ENCODE assay signal across 19 cellular contexts in genomic region chr2:215851091-215851490, GRCh38.
DNase-seq lines count a peak whose midpoint lies in the region; ATAC-seq, FAIRE-seq and TF ChIP-seq lines count a peak whose summit lies in the region.
"Had no signal": no experiment of that assay in that cellular context is flagged by ENCODE, and none has a peak within 500 bp of the region (broad histone marks: within the 10 kb centered on the region; RNA-seq: fewer than 3 reads in every experiment).

No MANE protein-coding gene starts in this region.

- H3K9me3 Mint-ChIP-seq in CD8-positive, alpha-beta T cell, result peaks cover 4% of the 10 kb centered on the region
- H3K9me3 Mint-ChIP-seq: immature natural killer cell had no signal

- H3K9me3 ChIP-seq in adipocyte (ENCODE audit: control insufficient read depth, low read length), result peaks cover 3% of the 10 kb centered on the region
- no peaks in the 10 kb centered on the region for H3K9me3 ChIP-seq in CD8-positive, alpha-beta T cell (ENCODE audit: low read length)

- intact Hi-C loops in CD8-positive, alpha-beta T cell (cut with DNase I, micrococcal nuclease), result no loop called here

- no peaks in the 10 kb centered on the region for H3K36me3 ChIP-seq in adipocyte (ENCODE audit: control insufficient read depth, insufficient read depth, low read length, severe bottlenecking)
- no peaks in the 10 kb centered on the region for H3K36me3 ChIP-seq in CD8-positive, alpha-beta T cell (ENCODE audit: insufficient read depth, low read length)
- H3K36me3 ChIP-seq: transverse colon had no signal

- peaks cover 2% of the 10 kb centered on the region for H3K27me3 Mint-ChIP-seq in CD8-positive, alpha-beta T cell (ENCODE audit: low read depth)
- H3K27me3 Mint-ChIP-seq: activated naive CD4-positive, alpha-beta T cell treated with anti-CD3 and anti-CD28 coated beads, Interleukin-2, amount 50 U/mL, for 24 hours had no signal

- no peak for ATAC-seq in CD8-positive, alpha-beta T cell
- ATAC-seq: esophagus mucosa had no signal

- H3K4me3 Mint-ChIP-seq in CD8-positive, alpha-beta T cell, result no peak overlapping the region
- H3K4me3 Mint-ChIP-seq: activated B cell treated with CpG ODN at 0.5 μM for 24 hours; activated naive CD4-positive, alpha-beta T cell treated with anti-CD3 and anti-CD28 coated beads, Interleukin-2, amount 50 U/mL, for 24 hours; CD14-positive monocyte; immature natural killer cell had no signal

- no peaks in the 10 kb centered on the region for H3K27me3 ChIP-seq in adipocyte (replicated peaks; ENCODE audit: control insufficient read depth, insufficient read depth, low read length)
- H3K27me3 ChIP-seq in CD8-positive, alpha-beta T cell (ENCODE audit: insufficient read depth, low read length), result no peaks in the 10 kb centered on the region
- H3K27me3 ChIP-seq: transverse colon had no signal

- TF ChIP-seq CTCF in fibroblast of pulmonary artery (IDR thresholded peaks at IDR 0.05; ENCODE audit: low read length, missing control alignments), result no peak
- TF ChIP-seq CTCF in CD8-positive, alpha-beta T cell (IDR thresholded peaks at IDR 0.05), result no peak

- no peak overlapping the region for H3K27ac ChIP-seq in CD8-positive, alpha-beta T cell (ENCODE audit: low read depth, low read length)

- H3K4me1 ChIP-seq in adipocyte (ENCODE audit: control insufficient read depth, insufficient read depth, low read length), result peaks cover 23% of the 10 kb centered on the region
- no peaks in the 10 kb centered on the region for H3K4me1 ChIP-seq in CD8-positive, alpha-beta T cell (ENCODE audit: insufficient read depth, low read length)

- no peaks in the 10 kb centered on the region for H3K4me1 Mint-ChIP-seq in CD8-positive, alpha-beta T cell (ENCODE audit: low read depth)
- H3K4me1 Mint-ChIP-seq: activated naive CD4-positive, alpha-beta T cell treated with anti-CD3 and anti-CD28 coated beads, Interleukin-2, amount 50 U/mL, for 24 hours; immature natural killer cell had no signal

- CTCF ChIA-PET in CD8-positive, alpha-beta T cell (lab: Charles Lee), result interaction anchor here (1.4 kb wide), 1 partner anchor 9 kb away, joined by 3 read pairs; no protein-coding TSS in a partner anchor

- H3K36me3 Mint-ChIP-seq in CD8-positive, alpha-beta T cell, result no peaks in the 10 kb centered on the region
- H3K36me3 Mint-ChIP-seq: activated naive CD4-positive, alpha-beta T cell treated with anti-CD3 and anti-CD28 coated beads, Interleukin-2, amount 50 U/mL, for 24 hours; immature natural killer cell had no signal

- no peak for FAIRE-seq in frontal cortex (lab: Jason Lieb, UNC)
- FAIRE-seq: GM19239 had no signal

- POLR2A ChIA-PET in CD8-positive, alpha-beta T cell (lab: Charles Lee), result no interaction called here

- peak; percentile 60 for DNase-seq in GM03348 (ENCODE audit: low spot score)
- DNase-seq in adipocyte (ENCODE audit: low read depth), result peak; percentile 61
- peak; percentile 51 for DNase-seq in fibroblast of pulmonary artery (ENCODE audit: low read depth)
- DNase-seq in renal cortical epithelial cell (ENCODE audit: low read depth), result peak; percentile 44
- no peak for DNase-seq in 8988T
- no peak for DNase-seq in frontal cortex (ENCODE audit: low spot score in 2 of 2)
- DNase-seq in CD8-positive, alpha-beta T cell, result no peak
- DNase-seq in DMS 273 (lab: John Stamatoyannopoulos, UW; ENCODE audit: unreplicated experiment), result no peak
- DNase-seq: activated B cell treated with CpG ODN at 0.5 μM for 24 hours; activated CD8-positive, alpha-beta memory T cell treated with anti-CD3 and anti-CD28 coated beads, Interleukin-2, amount 50 U/mL, for 4 hours; cerebellar nuclear complex; immature natural killer cell; NCI-H1092 treated with DMSO at 0.1 percent for 48 hours; SW 1271; transverse colon had no signal

- peak overlapping the region; percentile 13 for H3K9ac ChIP-seq in adipocyte (ENCODE audit: low read length)

- H3K27ac Mint-ChIP-seq in CD8-positive, alpha-beta T cell, result no peak overlapping the region
- H3K27ac Mint-ChIP-seq: activated B cell treated with CpG ODN at 0.5 μM for 24 hours; activated naive CD4-positive, alpha-beta T cell treated with anti-CD3 and anti-CD28 coated beads, Interleukin-2, amount 50 U/mL, for 24 hours; CD14-positive monocyte; immature natural killer cell had no signal

- H3K4me3 ChIP-seq in adipocyte (ENCODE audit: low read length), result no peak overlapping the region
- no peak overlapping the region for H3K4me3 ChIP-seq in fibroblast of pulmonary artery (replicated peaks; ENCODE audit: low read depth, low read length)
- no peak overlapping the region for H3K4me3 ChIP-seq in CD8-positive, alpha-beta T cell (ENCODE audit: low read depth, low read length)
- H3K4me3 ChIP-seq: transverse colon had no signal

Comparison
In these comparisons a context has a peak if more than half of its experiments do, and no peak if none do; other contexts are left out.
1. DNase-seq: peak in GM03348 (single experiment), adipocyte (single experiment), fibroblast of pulmonary artery (single experiment) and renal cortical epithelial cell (single experiment); none in 8988T (single experiment), frontal cortex (0 of 2), CD8-positive, alpha-beta T cell (0 of 7) and DMS 273 (single experiment).